Comparison of ENCODE assay signal across 18 cellular contexts in genomic region chr1:36738245-36738644, GRCh38.
"Had no signal": no experiment of that assay in that cellular context is flagged by ENCODE, and none has a peak within 500 bp of the region (broad histone marks: within the 10 kb centered on the region; RNA-seq: fewer than 3 reads in every experiment).

No MANE protein-coding gene starts in this region.

- H3K9ac ChIP-seq: neural progenitor cell had no signal

- H3K27ac ChIP-seq: neural progenitor cell, prostate gland, right atrium auricular region, sigmoid colon, stomach, thyroid gland had no signal

- DNase-seq: cortex of kidney; effector memory CD8-positive, alpha-beta T cell; immature natural killer cell; naive thymus-derived CD4-positive, alpha-beta T cell; occipital lobe; stimulated activated CD4-positive, alpha-beta T cell treated with anti-CD3 and anti-CD28 coated beads, Interleukin-2, amount 100 ng/mL, for 24 hours; stimulated activated CD4-positive, alpha-beta T cell treated with anti-CD3 and anti-CD28 coated beads, Interleukin-4, amount 100 ng/mL, for 24 hours; stimulated activated naive CD4-positive, alpha-beta T cell treated with Interleukin-2 at 50 U/mL for 16 hours; stomach; thyroid gland; trophoblast cell had no signal

- H3K36me3 ChIP-seq: neural progenitor cell, prostate gland, right atrium auricular region, sigmoid colon, stomach, thyroid gland had no signal

- H3K4me3 ChIP-seq: lung, neural progenitor cell, prostate gland, right atrium auricular region, sigmoid colon, stomach, thyroid gland had no signal

- ATAC-seq: effector memory CD8-positive, alpha-beta T cell; left lobe of liver; naive thymus-derived CD4-positive, alpha-beta T cell; stimulated activated effector memory CD8-positive, alpha-beta T cell treated with anti-CD3 and anti-CD28 coated beads, Interleukin-12 subunit alpha, Interleukin-12 subunit beta, amount 100 ng/mL, for 72 hours had no signal

- H3K27me3 ChIP-seq: neural progenitor cell, thyroid gland had no signal

- H3K4me1 ChIP-seq: prostate gland, right atrium auricular region, sigmoid colon, stomach, thyroid gland had no signal

- H3K9me3 ChIP-seq: prostate gland, thyroid gland had no signal
